In the genomic region with DNA sequence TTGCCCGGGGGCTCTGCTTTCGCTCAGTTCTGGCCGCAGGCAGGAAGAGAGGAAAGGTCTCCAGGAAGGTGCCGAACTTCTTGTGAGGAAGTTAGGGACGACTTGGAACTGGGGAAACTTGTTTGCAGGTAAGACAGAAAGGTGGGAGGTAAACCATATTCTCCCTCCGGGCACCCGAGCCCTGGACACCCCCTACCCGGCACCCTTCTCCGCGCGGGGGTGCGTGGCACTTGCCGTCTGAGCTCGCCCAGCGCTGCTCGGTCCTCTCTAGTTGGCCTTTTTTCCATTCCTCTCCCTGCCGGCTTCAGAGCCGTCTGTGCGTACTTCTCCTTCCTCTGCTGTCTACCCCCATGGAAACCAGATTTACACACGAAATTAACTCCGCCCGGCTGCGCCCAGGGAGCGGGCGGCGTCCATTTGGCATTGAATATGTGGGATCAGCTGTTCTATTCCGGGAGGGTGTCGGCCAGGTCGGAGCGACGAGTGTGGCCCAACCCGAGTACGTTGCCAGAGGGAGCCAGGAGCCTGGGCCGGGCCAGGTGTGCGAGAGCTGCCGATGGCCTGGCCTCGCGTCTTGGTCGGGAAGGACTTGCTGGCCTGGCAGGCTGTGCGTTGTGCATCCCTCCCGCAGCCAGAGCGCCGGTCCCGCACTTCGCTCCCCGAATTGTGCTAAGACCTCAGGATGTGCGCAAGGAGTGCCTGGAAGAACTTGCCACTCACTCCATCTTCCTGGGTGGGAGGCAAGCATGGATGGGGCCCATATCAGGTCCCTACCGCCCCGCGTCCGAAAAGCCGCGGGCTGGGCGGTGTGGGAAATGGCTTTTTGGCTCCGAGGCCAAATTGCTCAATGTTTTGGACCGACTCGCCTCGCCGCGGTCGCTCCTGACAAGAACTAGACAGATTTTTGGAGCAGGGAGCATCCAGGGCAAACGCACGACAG, we compare ENCODE assay signal across 10 cellular contexts. TPM values are rescaled to one million over a fixed set of nuclear protein-coding genes. Genes with fewer than 3 reads are reported as not detected.
DNase-seq lines count a peak whose midpoint lies in the region; ATAC-seq and TF ChIP-seq lines count a peak whose summit lies in the region.
"Had no signal": no experiment of that assay in that cellular context is flagged by ENCODE, and none has a peak within 500 bp of the region (broad histone marks: within the 10 kb centered on the region; RNA-seq: fewer than 3 reads in every experiment).

No MANE protein-coding gene starts in this region.

- BruUV-seq in mammary epithelial cell (replicated peaks; lab: Mats Ljungman, UMichigan) = no TSS peak

- H3K4me3 Mint-ChIP-seq in activated CD4-positive, alpha-beta T cell treated with anti-CD3 and anti-CD28 coated beads, Interleukin-2, amount 10 ng/mL, durations not matched to agents 24 days and 14 days = no peak overlapping the region

- intact Hi-C loops in activated CD4-positive, alpha-beta T cell treated with anti-CD3 and anti-CD28 coated beads, Interleukin-2, amount 10 ng/mL, durations not matched to agents 24 days and 14 days (cut with micrococcal nuclease) = loop anchor here (5.0 to 10.0 kb wide), 4 partner anchors 427 to 1853 kb away; a partner anchor contains a TSS
- intact Hi-C loops in mammary epithelial cell (cut with micrococcal nuclease) = loop anchor here (5.0 kb wide), 5 partner anchors 428 to 1683 kb away; a partner anchor contains a TSS

- H3K9ac ChIP-seq in mammary epithelial cell (ENCODE audit: insufficient read depth, low read length) = no peak overlapping the region
- H3K9ac ChIP-seq: parathyroid adenoma had no signal

- H3K36me3 ChIP-seq in mammary epithelial cell (ENCODE audit: insufficient read depth, low read length) = no peaks in the 10 kb centered on the region
- H3K36me3 ChIP-seq in thoracic aorta = no peaks in the 10 kb centered on the region

- H3K4me3 ChIP-seq in mammary epithelial cell (replicated peaks in 1 of 3; ENCODE audit: insufficient read depth in 1 of 3, low read depth in 2 of 3, low read length in 3 of 3) (peak overlapping the region in 1 of 3 experiments; percentile 37), thoracic aorta (peak overlapping the region; percentile 91)

- H4K20me1 ChIP-seq in mammary epithelial cell (ENCODE audit: insufficient read depth, low read length) = no peaks in the 10 kb centered on the region

- TF ChIP-seq CTCF in mammary epithelial cell (conservative IDR thresholded peaks at IDR 0.05 in 1 of 2, IDR thresholded peaks at IDR 0.05 in 1 of 2; ENCODE audit: extremely low read depth in 1 of 2, insufficient read depth in 1 of 2, low read depth in 1 of 2, low read length in 2 of 2) = no peak
- no peak for TF ChIP-seq CTCF in thoracic aorta (IDR thresholded peaks at IDR 0.05)

- H3K27ac ChIP-seq in mammary epithelial cell (ENCODE audit: insufficient read depth, low read depth, low read length) (no peak overlapping the region), thoracic aorta (peak overlapping the region; percentile 92 to 97)
- H3K27ac ChIP-seq: parathyroid adenoma had no signal

- no peaks in the 10 kb centered on the region for H3K79me2 ChIP-seq in mammary epithelial cell (ENCODE audit: insufficient read depth, low read length)
- H3K79me2 ChIP-seq: parathyroid adenoma had no signal

- peak overlapping the region; percentile 63 for H3K27ac Mint-ChIP-seq in activated CD4-positive, alpha-beta T cell treated with anti-CD3 and anti-CD28 coated beads, Interleukin-2, amount 10 ng/mL, durations not matched to agents 24 days and 14 days

- H3K27me3 Mint-ChIP-seq in activated CD4-positive, alpha-beta T cell treated with anti-CD3 and anti-CD28 coated beads, Interleukin-2, amount 10 ng/mL, durations not matched to agents 24 days and 14 days = peaks cover 78% of the 10 kb centered on the region

- 33% methylated on average over 41 of the region's 63 CpGs for WGBS in mammary epithelial cell (ENCODE audit: low coverage, missing lambda C conversion rate)

- peaks cover 5% of the 10 kb centered on the region for H3K36me3 Mint-ChIP-seq in activated CD4-positive, alpha-beta T cell treated with anti-CD3 and anti-CD28 coated beads, Interleukin-2, amount 10 ng/mL, durations not matched to agents 24 days and 14 days (ENCODE audit: low read depth)

- H3K27me3 ChIP-seq in mammary epithelial cell (ENCODE audit: insufficient read depth, low read length) = peaks cover 24% of the 10 kb centered on the region
- no peaks in the 10 kb centered on the region for H3K27me3 ChIP-seq in thoracic aorta (replicated peaks; ENCODE audit: insufficient read depth)

- in situ Hi-C loops in mammary epithelial cell (cut with MboI; ENCODE audit: low sequenced_read_pairs in 2 of 2) = loop anchor here (25.0 kb wide), 4 partner anchors 643 to 1993 kb away; a partner anchor contains a TSS

- peak overlapping the region; percentile 77 for H2AFZ ChIP-seq in mammary epithelial cell (ENCODE audit: low read depth, low read length)
- H2AFZ ChIP-seq: parathyroid adenoma had no signal

- dilution Hi-C loops in mammary epithelial cell (cut with HindIII; ENCODE audit: low sequenced_read_pairs) = no loop called here

- H3K9me3 Mint-ChIP-seq in activated CD4-positive, alpha-beta T cell treated with anti-CD3 and anti-CD28 coated beads, Interleukin-2, amount 10 ng/mL, durations not matched to agents 24 days and 14 days = no peaks in the 10 kb centered on the region

- H3K4me1 ChIP-seq in mammary epithelial cell (ENCODE audit: insufficient read depth, low read length) (peaks cover 33% of the 10 kb centered on the region), thoracic aorta (ENCODE audit: control insufficient read depth in 1 of 2, low read depth in 2 of 2) (peaks cover 2 to 59% of the 10 kb centered on the region in 2 donors)
- H3K4me1 ChIP-seq: parathyroid adenoma had no signal

- peaks cover 29% of the 10 kb centered on the region for H3K4me1 Mint-ChIP-seq in activated CD4-positive, alpha-beta T cell treated with anti-CD3 and anti-CD28 coated beads, Interleukin-2, amount 10 ng/mL, durations not matched to agents 24 days and 14 days

- H3K4me2 ChIP-seq in mammary epithelial cell (ENCODE audit: insufficient read depth, low read depth, low read length) = peak overlapping the region; percentile 82

- DNase-seq in activated CD4-positive, alpha-beta T cell treated with anti-CD3 and anti-CD28 coated beads, Interleukin-2, amount 10 ng/mL, durations not matched to agents 24 days and 14 days = peak; percentile 61
- DNase-seq in activated CD4-positive, alpha-beta T cell treated with anti-CD3 and anti-CD28 coated beads for 1 hour = no peak
- DNase-seq in mammary epithelial cell (no peak), left lobe of liver (ENCODE audit: low spot score) (peak; percentile 62), thoracic aorta (ENCODE audit: low spot score) (no peak), AG08395 (ENCODE audit: low spot score) (no peak), NCI-H82 treated with DMSO at 0.1 percent for 48 hours (lab: John Stamatoyannopoulos, UW; ENCODE audit: unreplicated experiment) (no peak)
- DNase-seq in effector CD8-positive, alpha-beta T cell (lab: John Stamatoyannopoulos, UW) = no peak

- H3K9me3 ChIP-seq in mammary epithelial cell (replicated peaks; ENCODE audit: insufficient read depth, low read length) (no peaks in the 10 kb centered on the region), thoracic aorta (no peaks in the 10 kb centered on the region)

- CTCF ChIA-PET in mammary epithelial cell (lab: Charles Lee; ENCODE audit: low non-redundant PET) = no interaction called here

- peak; percentile 15 for ATAC-seq in left lobe of liver
- no peak for ATAC-seq in thoracic aorta (ENCODE audit: insufficient number of reproducible peaks, low FRiP score, low read depth)

RNA-seq across cellular contexts. Expression of a gene that starts 1.7 kb away (rescaled TPM):
- 0.28 and 0.54 TPM in 2 replicates for total RNA-seq in activated CD4-positive, alpha-beta T cell treated with anti-CD3 and anti-CD28 coated beads, Interleukin-2, amount 10 ng/mL, durations not matched to agents 24 days and 14 days
- 1 to 10 TPM in 1 of 2 donors, under 1 TPM in 1; 0.33 to 2.2 TPM for total RNA-seq in mammary epithelial cell
- polyA plus RNA-seq in mammary epithelial cell = 0.20 TPM
- polyA minus RNA-seq in mammary epithelial cell = not detected
- total RNA-seq in left lobe of liver = 15.5 TPM
- total RNA-seq in thoracic aorta = 100 to 1,000 TPM; 133 to 268 TPM
- total RNA-seq: activated CD8-positive, alpha-beta memory T cell treated with anti-CD3 and anti-CD28 coated beads for 36 hours had no signal

Comparison
In these comparisons a context has a peak if more than half of its experiments do, and no peak if none do; other contexts are left out.
1. DNase-seq: peak in activated CD4-positive, alpha-beta T cell treated with anti-CD3 and anti-CD28 coated beads, Interleukin-2, amount 10 ng/mL, durations not matched to agents 24 days and 14 days (single experiment) and left lobe of liver (single experiment); none in activated CD4-positive, alpha-beta T cell treated with anti-CD3 and anti-CD28 coated beads for 1 hour (single experiment), mammary epithelial cell (single experiment), thoracic aorta (single experiment), AG08395 (single experiment), NCI-H82 treated with DMSO at 0.1 percent for 48 hours (single experiment) and effector CD8-positive, alpha-beta T cell (single experiment).